ENCODE assay signal across 23 cellular contexts in the genomic region with DNA sequence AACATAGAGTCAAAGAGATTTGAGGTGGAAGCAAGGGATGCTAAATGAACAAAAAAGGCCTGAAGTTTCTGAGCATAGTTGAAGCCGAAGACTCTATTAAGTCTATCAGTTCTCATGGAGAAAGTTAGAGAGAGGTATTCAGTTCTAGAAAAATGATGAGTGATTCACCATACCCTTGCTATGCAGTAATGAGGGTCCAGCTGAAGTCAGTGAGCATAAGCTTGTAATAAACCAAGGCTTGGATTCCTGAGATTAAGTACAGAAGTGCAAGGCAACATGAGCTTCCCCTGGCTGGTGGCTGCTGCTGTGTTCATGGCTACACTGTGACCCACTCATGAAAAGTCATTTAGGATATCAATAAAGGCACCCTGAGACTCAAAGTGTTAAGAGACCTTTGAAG.
DNase-seq lines count a peak whose midpoint lies in the region; ATAC-seq, FAIRE-seq and TF ChIP-seq lines count a peak whose summit lies in the region.
"Had no signal": no experiment of that assay in that cellular context is flagged by ENCODE, and none has a peak within 500 bp of the region (broad histone marks: within the 10 kb centered on the region; RNA-seq: fewer than 3 reads in every experiment).

No MANE protein-coding gene starts in this region.

- H3K27me3 ChIP-seq in IMR-90 (ENCODE audit: control insufficient read depth, insufficient read depth, low read length) = no peaks in the 10 kb centered on the region
- H3K27me3 ChIP-seq in endothelial cell of umbilical vein (ENCODE audit: control insufficient read depth in 2 of 2, insufficient read depth in 2 of 2, low read length in 2 of 2) = no peaks in the 10 kb centered on the region
- no peaks in the 10 kb centered on the region for H3K27me3 ChIP-seq in smooth muscle cell (ENCODE audit: low read depth)
- H3K27me3 ChIP-seq in right atrium auricular region = no peaks in the 10 kb centered on the region
- H3K27me3 ChIP-seq: Peyer's patch had no signal

- H4K91ac ChIP-seq in IMR-90 (ENCODE audit: insufficient read depth, low read depth, low read length) = peak overlapping the region; percentile 28; the same call in 1 of the 2 replicates

- H3K23ac ChIP-seq in IMR-90 (ENCODE audit: low read depth, low read length) = 0 out of 2 replicates have a peak overlapping the region, but pooled peaks have one; percentile 7

- no peak overlapping the region for H3K56ac ChIP-seq in IMR-90 (ENCODE audit: extremely low read depth, insufficient read depth, low read length)

- H4K20me1 ChIP-seq in IMR-90 (ENCODE audit: insufficient read depth, low read length) (no peaks in the 10 kb centered on the region), endothelial cell of umbilical vein (replicated peaks; ENCODE audit: control insufficient read depth, extremely low read depth, insufficient read depth, low read length) (no peaks in the 10 kb centered on the region), smooth muscle cell (ENCODE audit: low read depth) (no peaks in the 10 kb centered on the region)

- POLR2A ChIA-PET in IMR-90 (lab: Charles Lee; ENCODE audit: unreplicated experiment) (no interaction called here), endothelial cell of umbilical vein (lab: Charles Lee) (no interaction called here)

- WGBS in IMR-90 (ENCODE audit: extremely low coverage in 2 of 2, insufficient read length in 1 of 2), 2 experiments = no CpG with 5 or more reads among the region's 1 CpG
- 58% methylated on average over 1 of the region's 1 CpG for WGBS in smooth muscle cell (ENCODE audit: low lambda C conversion rate)

- H3K4me2 ChIP-seq in IMR-90 (ENCODE audit: low read depth, low read length) = no peak overlapping the region
- no peak overlapping the region for H3K4me2 ChIP-seq in endothelial cell of umbilical vein (ENCODE audit: insufficient read depth, low read length)
- no peak overlapping the region for H3K4me2 ChIP-seq in smooth muscle cell

- intact Hi-C loops in IMR-90 (cut with micrococcal nuclease) (no loop called here), endothelial cell of umbilical vein (cut with micrococcal nuclease) (no loop called here)

- no peak overlapping the region; the same call in 1 of the 2 replicates for H3K27ac ChIP-seq in IMR-90 (ENCODE audit: insufficient read depth, low read length)
- H3K27ac ChIP-seq in endothelial cell of umbilical vein (ENCODE audit: insufficient read depth, low read depth, low read length) = no peak overlapping the region
- peak overlapping the region; percentile 14 for H3K27ac ChIP-seq in smooth muscle cell (ENCODE audit: low read depth)
- no peak overlapping the region for H3K27ac ChIP-seq in right atrium auricular region
- H3K27ac ChIP-seq: Peyer's patch, SJCRH30 had no signal

- H3K4me3 ChIP-seq in AG10803 (ENCODE audit: low read length) (no peak overlapping the region), IMR-90 (ENCODE audit: insufficient read depth, low read depth, low read length) (no peak overlapping the region), endothelial cell of umbilical vein (replicated peaks in 1 of 3; ENCODE audit: insufficient read depth in 1 of 3, low read depth in 1 of 3, low read length in 3 of 3) (no peak overlapping the region), smooth muscle cell (no peak overlapping the region), right atrium auricular region (no peak overlapping the region)
- H3K4me3 ChIP-seq: Peyer's patch, SJCRH30 had no signal

- in situ Hi-C loops in IMR-90 (cut with MboI; ENCODE audit: low sequenced_read_pairs) = loop anchor here (25.0 kb wide), 1 partner anchor 335 kb away; a partner anchor contains a TSS

- no peaks in the 10 kb centered on the region for H3K36me3 ChIP-seq in IMR-90 (ENCODE audit: control insufficient read depth, insufficient read depth, low read length)
- H3K36me3 ChIP-seq in endothelial cell of umbilical vein (ENCODE audit: control insufficient read depth in 2 of 2, extremely low read depth in 1 of 2, insufficient read depth in 2 of 2, low read length in 2 of 2) = no peaks in the 10 kb centered on the region
- no peaks in the 10 kb centered on the region for H3K36me3 ChIP-seq in smooth muscle cell (ENCODE audit: low read depth)
- H3K36me3 ChIP-seq in right atrium auricular region = no peaks in the 10 kb centered on the region
- H3K36me3 ChIP-seq: Peyer's patch, SJCRH30 had no signal

- H3K4me1 ChIP-seq in IMR-90 (ENCODE audit: control insufficient read depth, insufficient read depth, low read length) (peaks cover 11% of the 10 kb centered on the region), endothelial cell of umbilical vein (ENCODE audit: control insufficient read depth, extremely low read depth, insufficient read depth, low read length) (peaks cover 15% of the 10 kb centered on the region), smooth muscle cell (ENCODE audit: low read depth) (peaks cover 5% of the 10 kb centered on the region), right atrium auricular region (no peaks in the 10 kb centered on the region)
- H3K4me1 ChIP-seq: Peyer's patch, SJCRH30 had no signal

- H2BK15ac ChIP-seq in IMR-90 (ENCODE audit: low read depth, low read length) = peak overlapping the region; percentile 60; the same call in 2 of the 3 replicates

- H4K5ac ChIP-seq in IMR-90 (ENCODE audit: low read depth, low read length) = no peak overlapping the region

- BruUV-seq in IMR-90 (replicated peaks; lab: Mats Ljungman, UMichigan) (no TSS peak), endothelial cell of umbilical vein (replicated peaks; lab: Mats Ljungman, UMichigan) (no TSS peak)

- peak overlapping the region; percentile 20; the same call in 1 of the 2 replicates for H3K14ac ChIP-seq in IMR-90 (replicated peaks; ENCODE audit: low read depth, low read length)

- H3K79me1 ChIP-seq in IMR-90 (ENCODE audit: low read depth in 1 of 2, low read length in 2 of 2) = peaks cover 0 to 9% of the 10 kb centered on the region in 2 experiments; a peak in 1 of 4 replicates

- TF ChIP-seq CTCF in AG10803 (conservative IDR thresholded peaks at IDR 0.05; ENCODE audit: low read length) = no peak
- no peak for TF ChIP-seq CTCF in IMR-90 (conservative IDR thresholded peaks at IDR 0.05; ENCODE audit: low read depth, low read length)
- no peak for TF ChIP-seq CTCF in endothelial cell of umbilical vein (IDR thresholded peaks at IDR 0.05; ENCODE audit: extremely low read depth in 1 of 2, insufficient read depth in 1 of 2, low read depth in 1 of 2, low read length in 2 of 2)
- no peak for TF ChIP-seq CTCF in smooth muscle cell (IDR thresholded peaks at IDR 0.05; ENCODE audit: borderline replicate concordance, insufficient read depth, poor library complexity, severe bottlenecking)
- no peak for TF ChIP-seq CTCF in right atrium auricular region (IDR thresholded peaks at IDR 0.05)

- H3K9me1 ChIP-seq in IMR-90 (ENCODE audit: insufficient read depth, low read length) (peaks cover 3% of the 10 kb centered on the region; the same call in 1 of the 2 replicates), endothelial cell of umbilical vein (replicated peaks; ENCODE audit: control insufficient read depth, extremely low read depth, insufficient read depth, low read length) (no peaks in the 10 kb centered on the region)

- no peak for FAIRE-seq in endothelial cell of umbilical vein (lab: Jason Lieb, UNC)

- H3K9me3 ChIP-seq in IMR-90 (ENCODE audit: control insufficient read depth, insufficient read depth, low read length) = no peaks in the 10 kb centered on the region
- H3K9me3 ChIP-seq in endothelial cell of umbilical vein (replicated peaks; ENCODE audit: control insufficient read depth, insufficient read depth, low read length) = no peaks in the 10 kb centered on the region
- no peaks in the 10 kb centered on the region for H3K9me3 ChIP-seq in smooth muscle cell (replicated peaks; ENCODE audit: low read depth)
- H3K9me3 ChIP-seq in right atrium auricular region = no peaks in the 10 kb centered on the region
- H3K9me3 ChIP-seq: Peyer's patch, SJCRH30 had no signal

- no peak overlapping the region for H2AK5ac ChIP-seq in IMR-90 (ENCODE audit: low read depth, low read length)

- H3F3A ChIP-seq in smooth muscle cell (ENCODE audit: low read depth) = no peaks in the 10 kb centered on the region

- H2AFZ ChIP-seq in IMR-90 (replicated peaks; ENCODE audit: low read length, poor library complexity) (peak overlapping the region; percentile 35), endothelial cell of umbilical vein (ENCODE audit: low read depth, low read length) (peak overlapping the region; percentile 35), smooth muscle cell (ENCODE audit: low read depth) (peak overlapping the region; percentile 62)

- H3K4ac ChIP-seq in IMR-90 (ENCODE audit: low read depth, low read length) = peak overlapping the region; percentile 30; the same call in 1 of the 2 replicates

- peak overlapping the region; percentile 71 for H2BK5ac ChIP-seq in IMR-90 (ENCODE audit: low read depth, low read length, poor library complexity, severe bottlenecking)

- DNase-seq in AG10803 (ENCODE audit: low read depth) (peak; percentile 55), IMR-90 (peak; percentile 71), endothelial cell of umbilical vein (ENCODE audit: low read depth, low spot score) (no peak), smooth muscle cell (lab: John Stamatoyannopoulos, UW; ENCODE audit: unreplicated experiment) (no peak), DMS153 (lab: John Stamatoyannopoulos, UW) (no peak), right atrium auricular region (ENCODE audit: low spot score) (no peak)
- DNase-seq: C1 segment of cervical spinal cord; CD8-positive, alpha-beta T cell; DMS53; EL; GF-D8; H9; Karpas-422; MV-4-11; NCI-H1105 treated with DMSO at 0.1 percent for 48 hours; NCI-H2029 treated with DMSO at 0.1 percent for 48 hours; NCI-H226; NCI-H510A treated with DMSO at 0.1 percent for 48 hours; NCI-H748 treated with DMSO at 0.1 percent for 48 hours; Peyer's patch; SJCRH30; T-cell had no signal

- peak overlapping the region; percentile 44; the same call in 1 of the 2 replicates for H2BK120ac ChIP-seq in IMR-90 (ENCODE audit: low read depth, low read length)

- TF ChIP-seq POLR2A in IMR-90 (IDR thresholded peaks at IDR 0.05; ENCODE audit: low read depth, low read length) (no peak), endothelial cell of umbilical vein (IDR thresholded peaks at IDR 0.05; ENCODE audit: low read depth, low read length) (no peak)

- H4K8ac ChIP-seq in IMR-90 (ENCODE audit: low read depth in 2 of 2, low read length in 2 of 2) = peak overlapping the region in 1 of 2 experiments; percentile 57; a peak in 2 of 4 replicates

- no peak overlapping the region for H3K9ac ChIP-seq in IMR-90 (ENCODE audit: low read depth, low read length)
- no peak overlapping the region for H3K9ac ChIP-seq in endothelial cell of umbilical vein (replicated peaks; ENCODE audit: extremely low read depth, insufficient read depth, low read length)
- H3K9ac ChIP-seq in smooth muscle cell (ENCODE audit: low read depth) = no peak overlapping the region

- peak overlapping the region; percentile 32 for H2BK20ac ChIP-seq in IMR-90 (ENCODE audit: low read depth, low read length)

- CTCF ChIA-PET in IMR-90 (lab: Yijun Ruan, JAX) (interaction anchor here (0.5 kb wide), 1 partner anchor 417 kb away, joined by 3 read pairs; no protein-coding TSS in a partner anchor), endothelial cell of umbilical vein (lab: Charles Lee) (interaction anchor here (1.3 to 1.5 kb wide), 2 partner anchors 8 to 207 kb away, joined by 3 read pairs; no protein-coding TSS in a partner anchor)

- H3K18ac ChIP-seq in IMR-90 (ENCODE audit: low read depth, low read length) = no peak overlapping the region

- ATAC-seq in IMR-90 (ENCODE audit: low read depth) (peak; percentile 62), GM21390 (IDR thresholded peaks at IDR 0.05; ENCODE audit: unreplicated experiment) (no peak)
- ATAC-seq: CD8-positive, alpha-beta T cell; T-cell had no signal

- no peak for TF ChIP-seq RAD21 in IMR-90 (IDR thresholded peaks at IDR 0.05; ENCODE audit: low read length)

- H3K79me2 ChIP-seq in endothelial cell of umbilical vein (ENCODE audit: control insufficient read depth, insufficient read depth, low read length) (no peaks in the 10 kb centered on the region), smooth muscle cell (ENCODE audit: low read depth) (no peaks in the 10 kb centered on the region)

- H2AK9ac ChIP-seq in IMR-90 (replicated peaks; ENCODE audit: low read depth, low read length, poor library complexity) = peak overlapping the region; percentile 11

- dilution Hi-C loops in IMR-90 (cut with HindIII; ENCODE audit: low sequenced_read_pairs, unreplicated experiment) (no loop called here), endothelial cell of umbilical vein (cut with MboI; ENCODE audit: extremely low pct_ligation_motif_present, low sequenced_read_pairs) (no loop called here)

Comparison
In these comparisons a context has a peak if more than half of its experiments do, and no peak if none do; other contexts are left out.
1. DNase-seq: peak in AG10803 (single experiment) and IMR-90 (single experiment); none in endothelial cell of umbilical vein (single experiment), smooth muscle cell (single experiment), DMS153 (single experiment) and right atrium auricular region (single experiment).
2. Peak in every context shown above with its lines, with median percentiles within 50 percentile points of each other: H2AFZ ChIP-seq.